Comparison of ENCODE assay signal across 20 cellular contexts in the genomic region with DNA sequence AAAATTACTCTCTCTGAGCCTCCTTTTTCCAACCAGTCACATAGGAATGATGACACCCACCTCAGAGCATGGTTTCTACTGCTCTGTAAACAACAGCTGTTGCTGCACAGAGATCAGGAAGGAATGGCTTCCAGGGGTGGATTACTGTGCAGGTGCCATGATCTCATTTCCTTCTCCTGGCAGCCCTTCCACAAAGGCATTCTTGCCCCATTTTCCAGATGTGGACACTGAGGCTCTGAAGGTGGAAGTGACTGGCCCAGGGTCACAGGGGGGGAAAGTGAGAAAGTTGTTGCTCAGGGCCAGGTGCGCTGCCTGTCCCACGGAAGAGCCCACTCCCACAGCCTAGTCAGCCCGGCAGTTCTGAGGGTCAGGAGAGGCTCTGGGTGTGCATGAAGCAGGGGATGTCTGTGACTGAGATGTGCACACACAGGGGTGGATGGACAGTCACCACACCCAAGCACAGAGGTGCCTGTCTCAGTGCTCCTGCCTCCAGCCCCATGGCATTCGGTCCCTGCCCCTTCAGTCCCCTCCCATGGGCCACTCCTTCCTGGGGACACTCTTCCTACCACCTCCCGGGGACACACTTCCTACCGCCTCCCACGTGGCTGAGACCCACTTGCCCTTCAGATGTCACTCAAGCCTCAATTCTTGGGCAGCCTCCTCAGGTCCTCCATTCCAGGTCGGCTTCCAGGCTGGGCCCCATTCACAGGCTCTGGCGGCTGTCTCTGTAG. TPM values are rescaled to one million over a fixed set of nuclear protein-coding genes. Genes with fewer than 3 reads are reported as not detected.
DNase-seq lines count a peak whose midpoint lies in the region; ATAC-seq, FAIRE-seq and TF ChIP-seq lines count a peak whose summit lies in the region.
"Had no signal": no experiment of that assay in that cellular context is flagged by ENCODE, and none has a peak within 500 bp of the region (broad histone marks: within the 10 kb centered on the region; RNA-seq: fewer than 3 reads in every experiment).

No MANE protein-coding gene starts in this region.

- no peak overlapping the region for H2AFZ ChIP-seq in HepG2 (ENCODE audit: low read length)
- H2AFZ ChIP-seq: GM23248 had no signal

- peak; percentile 32 for ATAC-seq in HepG2
- no peak for ATAC-seq in HG02588 (IDR thresholded peaks at IDR 0.05; ENCODE audit: unreplicated experiment)
- no peak for ATAC-seq in GM21786 (IDR thresholded peaks at IDR 0.05; ENCODE audit: unreplicated experiment)
- no peak for ATAC-seq in GM18498 (IDR thresholded peaks at IDR 0.05; ENCODE audit: unreplicated experiment)

- H3K27ac ChIP-seq in SJCRH30 (peak overlapping the region; percentile 98), HepG2 (ENCODE audit: extremely low read length, insufficient read depth, low read length) (no peak overlapping the region)
- H3K27ac ChIP-seq: GM23248, VCaP had no signal

- DNase-seq in A172 (ENCODE audit: low spot score): peak; percentile 35
- peak; percentile 45 for DNase-seq in DMS53 treated with DMSO at 0.1 percent for 48 hours (lab: John Stamatoyannopoulos, UW; ENCODE audit: unreplicated experiment)
- DNase-seq in SJCRH30: peak; percentile 84 to 90
- no peak for DNase-seq in HepG2 (ENCODE audit: low spot score)
- DNase-seq: activated T-cell treated with anti-CD3 and anti-CD28 coated beads, Interleukin-2, amount 50 U/mL, for 48 hours; cerebellar nuclear complex; COR-L47; effector CD8-positive, alpha-beta T cell; GM23248; NCI-H1436; NCI-H510A; occipital lobe; stimulated activated CD4-positive, alpha-beta T cell treated with anti-CD3 and anti-CD28 coated beads, Interleukin-15, amount 100 ng/mL, for 24 hours; T-helper 2 cell had no signal

- no peak overlapping the region for H3K9ac ChIP-seq in HepG2 (ENCODE audit: insufficient read depth, low read depth, low read length)
- H3K9ac ChIP-seq: GM23248 had no signal

- intact Hi-C loops in HepG2 (cut with micrococcal nuclease; ENCODE audit: unreplicated experiment): loop anchor here (2.0 kb wide), 1 partner anchor 17 kb away; the partner anchor contains the start of gene FGFR4

- no peak for FAIRE-seq in HepG2 (lab: Jason Lieb, UNC)
- FAIRE-seq: astrocyte, GM18507 had no signal

- no peak overlapping the region for H3K4me3 ChIP-seq in SJCRH30
- H3K4me3 ChIP-seq in HepG2 (replicated peaks in 1 of 3; ENCODE audit: insufficient read depth in 1 of 3, low read depth in 2 of 3, low read length in 3 of 3): no peak overlapping the region
- H3K4me3 ChIP-seq: GM23248 had no signal

- TF ChIP-seq EP300 in HepG2 (IDR thresholded peaks at IDR 0.05; ENCODE audit: low read depth in 2 of 2, low read length in 2 of 2) (no peak), HepG2 (CRISPR knock-in tag; IDR thresholded peaks at IDR 0.05; ENCODE audit: borderline replicate concordance) (no peak)

- BruUV-seq in HepG2 (replicated peaks; lab: Mats Ljungman, UMichigan): no TSS peak

- H4K20me1 ChIP-seq in HepG2 (ENCODE audit: insufficient read depth, low read length): no peaks in the 10 kb centered on the region

- peaks cover 76% of the 10 kb centered on the region for H3K4me1 ChIP-seq in SJCRH30
- peaks cover 89% of the 10 kb centered on the region for H3K4me1 ChIP-seq in HepG2 (ENCODE audit: insufficient read depth, low read length)

- no peak overlapping the region for H3K4me2 ChIP-seq in HepG2 (ENCODE audit: low read depth, low read length)

- no peak for TF ChIP-seq CTCF in HepG2 (CRISPR knock-in tag; IDR thresholded peaks at IDR 0.05)

- peaks cover 9% of the 10 kb centered on the region for H3K36me3 ChIP-seq in SJCRH30
- H3K36me3 ChIP-seq in HepG2 (replicated peaks in 1 of 2; ENCODE audit: control insufficient read depth in 1 of 2, insufficient read depth in 2 of 2, low read length in 2 of 2): no peaks in the 10 kb centered on the region

- TF ChIP-seq RAD21 in HepG2 (CRISPR knock-in tag; IDR thresholded peaks at IDR 0.05): no peak

- H3K79me2 ChIP-seq in HepG2 (ENCODE audit: insufficient read depth, low read length): no peaks in the 10 kb centered on the region

- WGBS in HepG2 (ENCODE audit: low lambda C conversion rate): 70% methylated on average over 7 of the region's 9 CpGs

- CTCF ChIA-PET in HepG2 (lab: Yijun Ruan, JAX; ENCODE audit: low intra/inter-chr PET ratio, low total read pairs): no interaction called here

- H3K27me3 ChIP-seq in SJCRH30 (no peaks in the 10 kb centered on the region), HepG2 (ENCODE audit: control insufficient read depth in 1 of 2, insufficient read depth in 2 of 2, low read length in 2 of 2) (no peaks in the 10 kb centered on the region)

- peak in 1 of 2 experiments; percentile 24; a peak in 1 of 4 replicates for TF ChIP-seq POLR2A in HepG2 (IDR thresholded peaks at IDR 0.05; ENCODE audit: insufficient read depth in 1 of 2, low read depth in 2 of 2, low read length in 2 of 2)

- in situ Hi-C loops in HepG2 (cut with HindIII; ENCODE audit: extremely low pct_ligation_motif_present, low pct_unique_long_range_greater_than_20kb): loop anchor here (25.0 kb wide), 1 partner anchor 359 kb away; the partner anchor contains the start of gene DBN1

- H3K9me3 ChIP-seq in SJCRH30 (replicated peaks) (no peaks in the 10 kb centered on the region), HepG2 (ENCODE audit: low read length) (no peaks in the 10 kb centered on the region)

- POLR2A ChIA-PET in HepG2 (lab: Yijun Ruan, JAX): interaction anchor here (1.6 to 13.2 kb wide), 2 partner anchors 9 to 16 kb away, joined by 4 to 293 read pairs; partner anchors contain the start of gene FGFR4

TF ChIP-seq in HepG2, 621 proteins besides CTCF, POLR2A, EP300 and RAD21 (continues in another document):
- TF ChIP-seq KDM1A (CRISPR knock-in tag; IDR thresholded peaks at IDR 0.05) (peak; percentile 74), SIN3A (IDR thresholded peaks at IDR 0.05; ENCODE audit: borderline replicate concordance, low read depth, low read length) (0 out of 2 replicates have a peak, but pooled peaks have one; percentile 32), ZC3H4 (CRISPR knock-in tag; IDR thresholded peaks at IDR 0.05; ENCODE audit: borderline replicate concordance) (no peak), YEATS4 (CRISPR knock-in tag; IDR thresholded peaks at IDR 0.05; ENCODE audit: borderline replicate concordance) (no peak), ATF7 (IDR thresholded peaks at IDR 0.05) (no peak), ATF7 (CRISPR knock-in tag; IDR thresholded peaks at IDR 0.05) (peak; percentile 35; the same call in 1 of the 2 replicates)

RNA-seq across cellular contexts. Expression of gene FGFR4, which starts 17.0 kb away (rescaled TPM):
- 9.1 and 10.7 TPM in 2 replicates for total RNA-seq in A172 (2014; rRNA removed; shearing (Covaris generic))
- total RNA-seq in SJCRH30 (2014; rRNA removed; shearing (Covaris generic)): 563 and 588 TPM in 2 replicates
- total RNA-seq in HepG2 (2016; rRNA removed; fragmentation: Illumina TruSeq; extraction: Trizol): 109 and 219 TPM in 2 replicates
- 52.3 and 56.4 TPM in 2 replicates for total RNA-seq in HepG2 (2016; cell fraction: cytosol; rRNA removed; fragmentation: Illumina TruSeq; extraction: Trizol; ENCODE audit: low read depth)
- total RNA-seq in HepG2 (2016; cell fraction: insoluble cytoplasmic fraction; rRNA removed; fragmentation: Illumina TruSeq; extraction: Trizol): 90.0 and 222 TPM in 2 replicates
- total RNA-seq in HepG2 (2016; cell fraction: membrane; rRNA removed; fragmentation: Illumina TruSeq; extraction: Trizol): 106 and 116 TPM in 2 replicates
- 196 and 244 TPM in 2 replicates for total RNA-seq in HepG2 (2016; cell fraction: nucleus; rRNA removed; fragmentation: Illumina TruSeq; extraction: Trizol)
- polyA plus RNA-seq in HepG2 (2011; rRNA removed): 129 and 188 TPM in 2 replicates
- polyA plus RNA-seq in HepG2 (2011; cell fraction: cytosol; rRNA removed): 134 and 208 TPM in 2 replicates
- polyA plus RNA-seq in HepG2 (2011; cell fraction: nucleus; rRNA removed): 419 and 525 TPM in 2 replicates
- 133 and 146 TPM in 2 replicates for polyA plus RNA-seq in HepG2 (2012)
- polyA plus RNA-seq in HepG2 (2016; cell fraction: cytosol; fragmentation: Illumina TruSeq; extraction: Trizol; ENCODE audit: low read depth): 42.6 and 44.6 TPM in 2 replicates
- 85.7 and 113 TPM in 2 replicates for polyA plus RNA-seq in HepG2 (2016; cell fraction: insoluble cytoplasmic fraction; fragmentation: Illumina TruSeq; extraction: Trizol; ENCODE audit: low read depth)
- polyA plus RNA-seq in HepG2 (2016; cell fraction: membrane; fragmentation: Illumina TruSeq; extraction: Trizol; ENCODE audit: low read depth): 86.4 and 98.3 TPM in 2 replicates
- 453 and 457 TPM in 2 replicates for polyA plus RNA-seq in HepG2 (2016; cell fraction: nucleus; fragmentation: Illumina TruSeq; extraction: Trizol; ENCODE audit: insufficient read depth, low read depth)
- 8.0 and 375 TPM in 2 replicates for polyA minus RNA-seq in HepG2 (2011; rRNA and poly(A)+ RNA removed; ENCODE audit: low replicate concordance)
- 121 and 152 TPM in 2 replicates for polyA minus RNA-seq in HepG2 (2011; cell fraction: cytosol; rRNA and poly(A)+ RNA removed)
- polyA minus RNA-seq in HepG2 (2011; cell fraction: nucleus; rRNA and poly(A)+ RNA removed): 148 and 160 TPM in 2 replicates
- total RNA-seq: GM23248 had no signal

RNA-seq across cellular contexts. Expression of gene NSD1, which starts 29.9 kb away (rescaled TPM):
- total RNA-seq in A172 (2014; rRNA removed; shearing (Covaris generic)): 39.9 and 48.6 TPM in 2 replicates
- total RNA-seq in SJCRH30 (2014; rRNA removed; shearing (Covaris generic)): 3.5 and 5.7 TPM in 2 replicates
- total RNA-seq in HepG2 (2016; rRNA removed; fragmentation: Illumina TruSeq; extraction: Trizol): 0.09 and 0.18 TPM in 2 replicates
- total RNA-seq in HepG2 (2016; cell fraction: cytosol; rRNA removed; fragmentation: Illumina TruSeq; extraction: Trizol; ENCODE audit: low read depth): under 0.01 TPM in 1 of 2 replicates, not detected in the other
- total RNA-seq in HepG2 (2016; cell fraction: insoluble cytoplasmic fraction; rRNA removed; fragmentation: Illumina TruSeq; extraction: Trizol): 0.04 and 0.09 TPM in 2 replicates
- total RNA-seq in HepG2 (2016; cell fraction: membrane; rRNA removed; fragmentation: Illumina TruSeq; extraction: Trizol): 0.10 and 0.12 TPM in 2 replicates
- 0.16 and 0.19 TPM in 2 replicates for total RNA-seq in HepG2 (2016; cell fraction: nucleus; rRNA removed; fragmentation: Illumina TruSeq; extraction: Trizol)
- polyA plus RNA-seq in HepG2 (2011; rRNA removed): 0.01 and 0.05 TPM in 2 replicates
- under 0.01 and 0.01 TPM in 2 replicates for polyA plus RNA-seq in HepG2 (2011; cell fraction: cytosol; rRNA removed)
- polyA plus RNA-seq in HepG2 (2011; cell fraction: nucleus; rRNA removed): 0.06 and 0.09 TPM in 2 replicates
- polyA plus RNA-seq in HepG2 (2012): 0.01 TPM in 1 of 2 replicates, not detected in the other
- polyA plus RNA-seq in HepG2 (2016; cell fraction: cytosol; fragmentation: Illumina TruSeq; extraction: Trizol; ENCODE audit: low read depth): not detected in 2 replicates
- polyA plus RNA-seq in HepG2 (2016; cell fraction: insoluble cytoplasmic fraction; fragmentation: Illumina TruSeq; extraction: Trizol; ENCODE audit: low read depth): not detected in 2 replicates
- not detected in 2 replicates for polyA plus RNA-seq in HepG2 (2016; cell fraction: membrane; fragmentation: Illumina TruSeq; extraction: Trizol; ENCODE audit: low read depth)
- polyA plus RNA-seq in HepG2 (2016; cell fraction: nucleus; fragmentation: Illumina TruSeq; extraction: Trizol; ENCODE audit: insufficient read depth, low read depth): 0.07 and 0.29 TPM in 2 replicates
- 0.12 and 50.5 TPM in 2 replicates for polyA minus RNA-seq in HepG2 (2011; rRNA and poly(A)+ RNA removed; ENCODE audit: low replicate concordance)
- 0.10 and 0.26 TPM in 2 replicates for polyA minus RNA-seq in HepG2 (2011; cell fraction: cytosol; rRNA and poly(A)+ RNA removed)
- polyA minus RNA-seq in HepG2 (2011; cell fraction: nucleus; rRNA and poly(A)+ RNA removed): 0.12 and 0.52 TPM in 2 replicates
